31 cellular contexts compared by ENCODE assay signal in the genomic region with DNA sequence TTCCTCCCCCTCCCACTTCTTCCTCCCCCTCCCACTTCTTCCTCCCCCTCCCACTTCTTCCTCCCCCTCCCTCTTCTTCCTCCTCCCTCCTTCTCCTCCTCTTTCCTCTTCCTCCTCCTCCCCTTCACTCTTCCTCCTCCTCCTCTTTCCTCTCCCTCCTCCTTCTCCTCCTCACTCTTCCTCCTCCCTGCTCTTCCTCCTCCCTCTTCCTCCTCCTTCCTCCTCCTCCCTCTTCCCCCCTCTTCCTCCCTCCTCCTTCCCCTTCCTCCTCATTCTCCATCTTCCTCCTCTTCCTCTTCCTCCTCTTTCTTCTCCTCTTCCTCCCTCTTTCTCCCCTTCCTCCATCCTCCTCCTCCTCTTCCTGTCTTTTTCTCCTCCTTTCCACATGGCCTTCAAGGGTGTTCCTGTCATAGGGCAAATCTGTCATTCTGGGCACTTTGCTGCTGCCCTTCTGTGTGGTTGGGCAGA.
"Had no signal": no experiment of that assay in that cellular context is flagged by ENCODE, and none has a peak within 500 bp of the region (broad histone marks: within the 10 kb centered on the region; RNA-seq: fewer than 3 reads in every experiment).

No MANE protein-coding gene starts in this region.

- H3K9ac ChIP-seq: KMS-11, SK-N-SH had no signal

- H3K4me3 Mint-ChIP-seq: activated CD4-positive, alpha-beta T cell treated with anti-CD3 and anti-CD28 coated beads for 36 hours; activated CD8-positive, alpha-beta T cell treated with anti-CD3 and anti-CD28 coated beads for 36 hours; activated naive CD4-positive, alpha-beta T cell treated with anti-CD3 and anti-CD28 coated beads, Interleukin-2, amount 10 ng/mL, durations not matched to agents 7 days and 5 days; activated naive CD8-positive, alpha-beta T cell treated with anti-CD3 and anti-CD28 coated beads for 36 hours; activated T-cell treated with anti-CD3 and anti-CD28 coated beads, Interleukin-2, amount 50 U/mL, for 72 hours; T-helper 1 cell treated with Interleukin-12 subunit alpha and Interleukin-12 subunit beta and Interleukin-4 antibody, amounts not matched to agents 30 μg/mL and 1 μg/mL, for 36 hours; T-helper 2 cell treated with Interferon-gamma antibody and Interleukin-4, amounts not matched to agents 5 μg/mL and 100 μg/mL, for 36 hours had no signal

- H3K4me1 Mint-ChIP-seq: activated CD4-positive, alpha-beta T cell treated with anti-CD3 and anti-CD28 coated beads for 36 hours; activated naive CD4-positive, alpha-beta T cell treated with anti-CD3 and anti-CD28 coated beads, Interleukin-2, amount 10 ng/mL, durations not matched to agents 7 days and 5 days had no signal

- H3K27ac Mint-ChIP-seq: activated CD4-positive, alpha-beta T cell treated with anti-CD3 and anti-CD28 coated beads for 36 hours; activated CD8-positive, alpha-beta T cell treated with anti-CD3 and anti-CD28 coated beads for 36 hours; activated naive CD4-positive, alpha-beta T cell treated with anti-CD3 and anti-CD28 coated beads, Interleukin-2, amount 10 ng/mL, durations not matched to agents 7 days and 5 days; activated naive CD8-positive, alpha-beta T cell treated with anti-CD3 and anti-CD28 coated beads for 36 hours; activated T-cell treated with anti-CD3 and anti-CD28 coated beads, Interleukin-2, amount 50 U/mL, for 72 hours; T-helper 1 cell treated with Interleukin-12 subunit alpha and Interleukin-12 subunit beta and Interleukin-4 antibody, amounts not matched to agents 30 μg/mL and 1 μg/mL, for 36 hours; T-helper 2 cell treated with Interferon-gamma antibody and Interleukin-4, amounts not matched to agents 5 μg/mL and 100 μg/mL, for 36 hours had no signal

- H3K9me3 Mint-ChIP-seq: activated CD8-positive, alpha-beta T cell treated with anti-CD3 and anti-CD28 coated beads for 36 hours; activated naive CD4-positive, alpha-beta T cell treated with anti-CD3 and anti-CD28 coated beads, Interleukin-2, amount 10 ng/mL, durations not matched to agents 7 days and 5 days; activated T-cell treated with anti-CD3 and anti-CD28 coated beads, Interleukin-2, amount 50 U/mL, for 72 hours; T-helper 1 cell treated with Interleukin-12 subunit alpha and Interleukin-12 subunit beta and Interleukin-4 antibody, amounts not matched to agents 30 μg/mL and 1 μg/mL, for 36 hours; T-helper 2 cell treated with Interferon-gamma antibody and Interleukin-4, amounts not matched to agents 5 μg/mL and 100 μg/mL, for 36 hours had no signal

- H3K36me3 Mint-ChIP-seq: activated naive CD4-positive, alpha-beta T cell treated with anti-CD3 and anti-CD28 coated beads, Interleukin-2, amount 10 ng/mL, durations not matched to agents 7 days and 5 days; activated naive CD8-positive, alpha-beta T cell treated with anti-CD3 and anti-CD28 coated beads for 36 hours had no signal

- ATAC-seq: activated CD4-positive, alpha-beta T cell treated with anti-CD3 and anti-CD28 coated beads for 36 hours; activated CD8-positive, alpha-beta T cell treated with anti-CD3 and anti-CD28 coated beads for 36 hours; activated T-cell treated with anti-CD3 and anti-CD28 coated beads, Interleukin-2, amount 50 U/mL, for 72 hours had no signal

- H3K27me3 Mint-ChIP-seq: activated naive CD8-positive, alpha-beta T cell treated with anti-CD3 and anti-CD28 coated beads for 36 hours had no signal

- FAIRE-seq: TTC549 had no signal

- DNase-seq: activated CD4-positive, alpha-beta T cell treated with anti-CD3 and anti-CD28 coated beads for 36 hours; activated CD8-positive, alpha-beta T cell treated with anti-CD3 and anti-CD28 coated beads for 36 hours; activated effector memory CD4-positive, alpha-beta T cell treated with Interleukin-2 at 50 U/mL for 16 hours; activated naive CD4-positive, alpha-beta T cell treated with anti-CD3 and anti-CD28 coated beads, Interleukin-2, amount 10 ng/mL, durations not matched to agents 7 days and 5 days; activated naive CD8-positive, alpha-beta T cell treated with anti-CD3 and anti-CD28 coated beads for 36 hours; activated T-cell treated with anti-CD3 and anti-CD28 coated beads, Interleukin-2, amount 50 U/mL, for 1 hour; activated T-cell treated with anti-CD3 and anti-CD28 coated beads, Interleukin-2, amount 50 U/mL, for 72 hours; amygdala; MM.1S; MV-4-11; NCI-H1092 treated with DMSO at 0.1 percent for 48 hours; NCI-H146; NCI-H187; NCI-H2029 treated with DMSO at 0.1 percent for 48 hours; NCI-H2107; NCI-H510A; NCI-H526; NCI-H748 treated with DMSO at 0.1 percent for 48 hours; NK-92 treated with Interleukin-12 subunit alpha and Interleukin-12 subunit beta, amount 100 ng/mL, for 24 hours; PC-3; Peyer's patch; RPMI8226; SHP77 treated with DMSO at 0.1 percent for 48 hours; SK-N-SH had no signal

- H3K9me3 ChIP-seq: ascending aorta, breast epithelium, Peyer's patch, SJSA1, SK-N-SH had no signal

- H3K4me2 ChIP-seq: KMS-11, SK-N-SH had no signal

- H3K27me3 ChIP-seq: ascending aorta, Peyer's patch, SJSA1 had no signal

- H3K4me1 ChIP-seq: ascending aorta, breast epithelium, Peyer's patch, SJSA1 had no signal

- H3K27ac ChIP-seq: ascending aorta, breast epithelium, KMS-11, Peyer's patch, SJSA1 had no signal

- H3K4me3 ChIP-seq: ascending aorta, breast epithelium, Peyer's patch, SJSA1 had no signal

- H3K36me3 ChIP-seq: ascending aorta, breast epithelium, Peyer's patch, SJSA1 had no signal
